Comparison of ENCODE assay signal across 1 cellular context in genomic region chr2:113158884-113159553, GRCh38.
TF ChIP-seq lines count a peak whose summit lies in the region.

No MANE protein-coding gene starts in this region.

TF ChIP-seq in IMR-90, 13 proteins besides CTCF, POLR2A, EP300 and RAD21 (continued from another document):
- TF ChIP-seq USF2 (IDR thresholded peaks at IDR 0.05; ENCODE audit: low read depth, low read length) = no peak
- TF ChIP-seq NFE2L2 (IDR thresholded peaks at IDR 0.05; ENCODE audit: low read depth, low read length) = no peak
- TF ChIP-seq BHLHE40 (IDR thresholded peaks at IDR 0.05; ENCODE audit: low read depth, low read length) = no peak
- TF ChIP-seq RCOR1 (IDR thresholded peaks at IDR 0.05; ENCODE audit: insufficient replicate concordance, low read length) = no peak
- TF ChIP-seq ELK1 (IDR thresholded peaks at IDR 0.05; ENCODE audit: borderline replicate concordance, low read depth, low read length) = no peak
- no peak for TF ChIP-seq MXI1 (IDR thresholded peaks at IDR 0.05; ENCODE audit: borderline replicate concordance, low read depth, low read length)
- TF ChIP-seq FOS (IDR thresholded peaks at IDR 0.05; ENCODE audit: low read depth, low read length) = no peak
